In the genomic region with DNA sequence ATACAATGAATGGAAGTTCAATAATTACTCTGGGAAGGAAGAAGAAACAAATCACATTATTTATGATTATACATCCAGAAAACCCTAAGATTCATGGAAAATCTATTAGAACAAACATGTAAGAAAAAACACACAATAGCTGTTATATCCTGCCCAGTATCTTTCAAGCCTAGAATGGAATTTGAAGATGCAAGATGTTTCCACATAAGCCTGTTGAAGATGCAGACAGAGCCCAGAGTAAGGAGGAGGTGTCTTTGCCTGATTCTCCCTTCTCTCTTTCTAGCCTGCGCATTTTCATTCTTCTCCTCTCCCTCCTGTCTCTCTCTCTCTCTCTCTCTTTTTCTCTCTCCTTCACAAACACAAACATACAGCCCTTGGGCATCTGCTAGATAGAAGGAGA, we compare ENCODE assay signal across 30 cellular contexts.
"Had no signal": no experiment of that assay in that cellular context is flagged by ENCODE, and none has a peak within 500 bp of the region (broad histone marks: within the 10 kb centered on the region; RNA-seq: fewer than 3 reads in every experiment).

No MANE protein-coding gene starts in this region.

- H3K36me3 Mint-ChIP-seq: activated naive CD8-positive, alpha-beta T cell; immature natural killer cell; stimulated activated memory B cell treated with anti-CD40 and anti-IgM and Interleukin-4, amounts not matched to agents 10 μg/mL and 1 μg/mL and 100 μg/mL, for 72 hours had no signal

- H3K4me1 ChIP-seq: adrenal gland, right lobe of liver, thyroid gland, upper lobe of left lung had no signal

- H3K9me3 ChIP-seq: adrenal gland, ascending aorta, heart left ventricle, ovary, right lobe of liver, thyroid gland, upper lobe of left lung had no signal

- H3K4me3 Mint-ChIP-seq: activated naive CD8-positive, alpha-beta T cell; effector memory CD8-positive, alpha-beta T cell; immature natural killer cell; naive thymus-derived CD4-positive, alpha-beta T cell; stimulated activated memory B cell treated with anti-CD40 and anti-IgM and Interleukin-4, amounts not matched to agents 10 μg/mL and 1 μg/mL and 100 μg/mL, for 72 hours; stimulated activated naive CD8-positive, alpha-beta T cell treated with anti-CD3 and anti-CD28 coated beads, Interleukin-15, amount 100 ng/mL, for 72 hours; T-helper 1 cell treated with Interleukin-12 subunit alpha and Interleukin-12 subunit beta and Interleukin-4 antibody, amounts not matched to agents 30 μg/mL and 1 μg/mL, for 36 hours had no signal

- H3K27me3 Mint-ChIP-seq: stimulated activated memory B cell treated with anti-CD40 and anti-IgM and Interleukin-4, amounts not matched to agents 10 μg/mL and 1 μg/mL and 100 μg/mL, for 72 hours had no signal

- ATAC-seq: effector memory CD8-positive, alpha-beta T cell; foreskin keratinocyte; heart left ventricle; naive thymus-derived CD4-positive, alpha-beta T cell; right lobe of liver; stimulated activated memory B cell treated with anti-CD40 and anti-IgM and Interleukin-4, amounts not matched to agents 10 μg/mL and 1 μg/mL and 100 μg/mL, for 72 hours; stimulated activated naive CD8-positive, alpha-beta T cell treated with anti-CD3 and anti-CD28 coated beads, Interleukin-15, amount 100 ng/mL, for 72 hours had no signal

- DNase-seq: activated CD4-positive, alpha-beta T cell treated with anti-CD3 and anti-CD28 coated beads for 4 hours; activated CD4-positive, alpha-beta T cell treated with anti-CD3 and anti-CD28 coated beads, Interleukin-2, amount 50 U/mL, for 4 hours; activated effector memory CD4-positive, alpha-beta T cell treated with Interleukin-2 at 50 U/mL for 16 hours; activated naive CD4-positive, alpha-beta T cell treated with Interleukin-2 at 50 U/mL for 16 hours; adrenal gland; brain microvascular endothelial cell; cortex of kidney; effector memory CD8-positive, alpha-beta T cell; erythroblast; foreskin keratinocyte; heart left ventricle; hypothalamus; immature natural killer cell; midbrain; naive thymus-derived CD4-positive, alpha-beta T cell; ovary; right lobe of liver; stimulated activated CD4-positive, alpha-beta T cell treated with anti-CD3 and anti-CD28 coated beads, Interleukin-4, amount 100 ng/mL, for 24 hours; stimulated activated CD8-positive, alpha-beta memory T cell treated with anti-CD3 and anti-CD28 coated beads, Interleukin-4, amount 100 ng/mL, for 48 hours; stimulated activated naive CD8-positive, alpha-beta T cell treated with anti-CD3 and anti-CD28 coated beads, Interleukin-15, amount 100 ng/mL, for 72 hours; substantia nigra; T-helper 9 cell; thyroid gland; upper lobe of left lung had no signal

- H3K27ac Mint-ChIP-seq: effector memory CD8-positive, alpha-beta T cell; immature natural killer cell; naive thymus-derived CD4-positive, alpha-beta T cell; progenitor cell of endocrine pancreas; stimulated activated memory B cell treated with anti-CD40 and anti-IgM and Interleukin-4, amounts not matched to agents 10 μg/mL and 1 μg/mL and 100 μg/mL, for 72 hours; T-helper 1 cell treated with Interleukin-12 subunit alpha and Interleukin-12 subunit beta and Interleukin-4 antibody, amounts not matched to agents 30 μg/mL and 1 μg/mL, for 36 hours had no signal

- H3K4me3 ChIP-seq: adrenal gland, ascending aorta, heart left ventricle, ovary, right lobe of liver, skin epidermis, thyroid gland, upper lobe of left lung had no signal

- H3K27me3 ChIP-seq: adrenal gland, ascending aorta, brain microvascular endothelial cell, foreskin keratinocyte, ovary, right lobe of liver, thyroid gland, upper lobe of left lung had no signal

- H3K9me3 Mint-ChIP-seq: effector memory CD8-positive, alpha-beta T cell; immature natural killer cell; stimulated activated memory B cell treated with anti-CD40 and anti-IgM and Interleukin-4, amounts not matched to agents 10 μg/mL and 1 μg/mL and 100 μg/mL, for 72 hours; stimulated activated naive CD8-positive, alpha-beta T cell treated with anti-CD3 and anti-CD28 coated beads, Interleukin-15, amount 100 ng/mL, for 72 hours had no signal

- H3K36me3 ChIP-seq: adrenal gland, ascending aorta, brain microvascular endothelial cell, heart left ventricle, ovary, right lobe of liver, thyroid gland, upper lobe of left lung had no signal
